ENCODE assay signal across 15 cellular contexts in genomic region chr2:162198239-162198638, GRCh38. TPM values are rescaled to one million over a fixed set of nuclear protein-coding genes. Genes with fewer than 3 reads are reported as not detected.
"Had no signal": no experiment of that assay in that cellular context is flagged by ENCODE, and none has a peak within 500 bp of the region (broad histone marks: within the 10 kb centered on the region; RNA-seq: fewer than 3 reads in every experiment).

No MANE protein-coding gene starts in this region.

- H3K4me3 ChIP-seq: body of pancreas, esophagus squamous epithelium, gastrocnemius medialis, hepatocyte, transverse colon had no signal

- H3K4me1 Mint-ChIP-seq: activated CD4-positive, alpha-beta memory T cell treated with anti-CD3 and anti-CD28 coated beads, Interleukin-2, amount 10 ng/mL, durations not matched to agents 7 days and 5 days; mesothelial cell of epicardium; stimulated activated memory B cell treated with anti-CD40 and anti-IgM and Interleukin-4, amounts not matched to agents 10 μg/mL and 1 μg/mL and 100 μg/mL, for 72 hours had no signal

- FAIRE-seq: small intestine had no signal

- H3K79me2 ChIP-seq: hepatocyte had no signal

- DNase-seq: activated CD4-positive, alpha-beta memory T cell treated with anti-CD3 and anti-CD28 coated beads, Interleukin-2, amount 10 ng/mL, durations not matched to agents 7 days and 5 days; activated CD4-positive, alpha-beta T cell treated with anti-CD3 and anti-CD28 coated beads for 1 hour; activated T-cell treated with anti-CD3 and anti-CD28 coated beads, Interleukin-2, amount 50 U/mL, for 72 hours; body of pancreas; esophagus squamous epithelium; gastrocnemius medialis; small intestine; transverse colon had no signal

- H2AFZ ChIP-seq: hepatocyte had no signal

- H3K4me2 ChIP-seq: hepatocyte had no signal

- H3K27me3 ChIP-seq: body of pancreas, esophagus squamous epithelium, gastrocnemius medialis, hepatocyte, transverse colon had no signal

- ATAC-seq: activated T-cell treated with anti-CD3 and anti-CD28 coated beads, Interleukin-2, amount 50 U/mL, for 72 hours; body of pancreas; gastrocnemius medialis; stimulated activated memory B cell treated with anti-CD40 and anti-IgM and Interleukin-4, amounts not matched to agents 10 μg/mL and 1 μg/mL and 100 μg/mL, for 72 hours had no signal

- H3K36me3 ChIP-seq: esophagus squamous epithelium, gastrocnemius medialis, transverse colon had no signal

- H3K9me3 ChIP-seq: body of pancreas, esophagus squamous epithelium, gastrocnemius medialis, transverse colon had no signal

- H3K27ac ChIP-seq: body of pancreas, esophagus squamous epithelium, gastrocnemius medialis, hepatocyte, transverse colon had no signal

- H3K4me1 ChIP-seq: body of pancreas, esophagus squamous epithelium, gastrocnemius medialis, transverse colon had no signal

- H3K9me3 Mint-ChIP-seq: activated CD4-positive, alpha-beta memory T cell treated with anti-CD3 and anti-CD28 coated beads, Interleukin-2, amount 10 ng/mL, durations not matched to agents 7 days and 5 days; activated T-cell treated with anti-CD3 and anti-CD28 coated beads, Interleukin-2, amount 50 U/mL, for 72 hours; mesothelial cell of epicardium; stimulated activated memory B cell treated with anti-CD40 and anti-IgM and Interleukin-4, amounts not matched to agents 10 μg/mL and 1 μg/mL and 100 μg/mL, for 72 hours had no signal

- H3K4me3 Mint-ChIP-seq: activated CD4-positive, alpha-beta memory T cell treated with anti-CD3 and anti-CD28 coated beads, Interleukin-2, amount 10 ng/mL, durations not matched to agents 7 days and 5 days; activated T-cell treated with anti-CD3 and anti-CD28 coated beads, Interleukin-2, amount 50 U/mL, for 72 hours; mesothelial cell of epicardium; stimulated activated memory B cell treated with anti-CD40 and anti-IgM and Interleukin-4, amounts not matched to agents 10 μg/mL and 1 μg/mL and 100 μg/mL, for 72 hours had no signal

- H3K27ac Mint-ChIP-seq: activated CD4-positive, alpha-beta memory T cell treated with anti-CD3 and anti-CD28 coated beads, Interleukin-2, amount 10 ng/mL, durations not matched to agents 7 days and 5 days; activated T-cell treated with anti-CD3 and anti-CD28 coated beads, Interleukin-2, amount 50 U/mL, for 72 hours; mesothelial cell of epicardium; stimulated activated memory B cell treated with anti-CD40 and anti-IgM and Interleukin-4, amounts not matched to agents 10 μg/mL and 1 μg/mL and 100 μg/mL, for 72 hours had no signal

- H3K36me3 Mint-ChIP-seq: stimulated activated memory B cell treated with anti-CD40 and anti-IgM and Interleukin-4, amounts not matched to agents 10 μg/mL and 1 μg/mL and 100 μg/mL, for 72 hours had no signal

RNA-seq across cellular contexts. Expression of gene FAP, which starts 45.0 kb away (rescaled TPM):
- total RNA-seq: activated CD4-positive, alpha-beta memory T cell treated with anti-CD3 and anti-CD28 coated beads, Interleukin-2, amount 10 ng/mL, durations not matched to agents 7 days and 5 days; activated T-cell treated with anti-CD3 and anti-CD28 coated beads, Interleukin-2, amount 50 U/mL, for 72 hours had no signal

RNA-seq across cellular contexts. Expression of gene GCG, which starts 46.2 kb away (rescaled TPM):
- total RNA-seq: activated CD4-positive, alpha-beta memory T cell treated with anti-CD3 and anti-CD28 coated beads, Interleukin-2, amount 10 ng/mL, durations not matched to agents 7 days and 5 days; activated T-cell treated with anti-CD3 and anti-CD28 coated beads, Interleukin-2, amount 50 U/mL, for 72 hours; dermis microvascular lymphatic vessel endothelial cell; esophagus squamous epithelium; gastrocnemius medialis; lower leg skin; myocyte; SK-MEL-5 had no signal
